In genomic region chr3:12706504-12707253, GRCh38 we compare ENCODE assay signal across 8 cellular contexts. TPM values are rescaled to one million over a fixed set of nuclear protein-coding genes. Genes with fewer than 3 reads are reported as not detected.
DNase-seq lines count a peak whose midpoint lies in the region; ATAC-seq and TF ChIP-seq lines count a peak whose summit lies in the region.

No MANE protein-coding gene starts in this region.

- no peak overlapping the region for H3K27ac ChIP-seq in stomach

- peak in 5 of 7 experiments; percentile 25 to 75 (median 51) for TF ChIP-seq CTCF in stomach (IDR thresholded peaks at IDR 0.05)

- H3K4me1 ChIP-seq in stomach, result no peaks in the 10 kb centered on the region

- H3K9me3 Mint-ChIP-seq in effector memory CD8-positive, alpha-beta T cell, result no peaks in the 10 kb centered on the region
- H3K9me3 Mint-ChIP-seq in naive thymus-derived CD8-positive, alpha-beta T cell, result no peaks in the 10 kb centered on the region

- POLR2A ChIA-PET in naive thymus-derived CD8-positive, alpha-beta T cell (lab: Charles Lee), result no interaction called here

- H3K4me3 Mint-ChIP-seq in effector memory CD8-positive, alpha-beta T cell, result no peak overlapping the region
- no peak overlapping the region for H3K4me3 Mint-ChIP-seq in naive thymus-derived CD8-positive, alpha-beta T cell

- H3K27me3 Mint-ChIP-seq in effector memory CD8-positive, alpha-beta T cell, result peaks cover 16 to 28% of the 10 kb centered on the region in 2 donors
- H3K27me3 Mint-ChIP-seq in naive thymus-derived CD8-positive, alpha-beta T cell, result peaks cover 0 to 14% (median 7%) of the 10 kb centered on the region in 5 donors

- no peaks in the 10 kb centered on the region for H3K4me1 Mint-ChIP-seq in effector memory CD8-positive, alpha-beta T cell (ENCODE audit: low read depth in 2 of 2)
- H3K4me1 Mint-ChIP-seq in naive thymus-derived CD8-positive, alpha-beta T cell, result peaks cover 0 to 4% (median 0%) of the 10 kb centered on the region in 4 donors

- DNase-seq in Ammon's horn (ENCODE audit: low spot score), result peak; percentile 63
- DNase-seq in NCI-H69 (lab: John Stamatoyannopoulos, UW), result peak; percentile 65
- DNase-seq in activated CD4-positive, alpha-beta T cell treated with anti-CD3 and anti-CD28 coated beads, Interleukin-2, amount 50 U/mL, for 24 hours (ENCODE audit: low read depth in 1 of 2, low spot score in 1 of 2), result peak; percentile 6 to 47
- DNase-seq in effector memory CD8-positive, alpha-beta T cell, result peak; percentile 43 to 57 (median 50)
- DNase-seq in naive thymus-derived CD8-positive, alpha-beta T cell, result peak; percentile 7 to 75 (median 54)
- peak; percentile 71 for DNase-seq in stomach

- no peak overlapping the region for H3K4me3 ChIP-seq in stomach

- H3K27me3 ChIP-seq in stomach, result no peaks in the 10 kb centered on the region

- no peaks in the 10 kb centered on the region for H3K36me3 Mint-ChIP-seq in effector memory CD8-positive, alpha-beta T cell (ENCODE audit: insufficient read depth)
- H3K36me3 Mint-ChIP-seq in naive thymus-derived CD8-positive, alpha-beta T cell, result no peaks in the 10 kb centered on the region

- TF ChIP-seq EP300 in stomach (IDR thresholded peaks at IDR 0.05), result no peak

- H3K36me3 ChIP-seq in stomach, result no peaks in the 10 kb centered on the region

- no peak overlapping the region for H3K27ac Mint-ChIP-seq in effector memory CD8-positive, alpha-beta T cell
- no peak overlapping the region for H3K27ac Mint-ChIP-seq in naive thymus-derived CD8-positive, alpha-beta T cell

- no peak for TF ChIP-seq POLR2A in stomach (IDR thresholded peaks at IDR 0.05)

- WGBS in stomach, 5 donors, result 75 to 92% (median 85%) methylated on average over 2 of the region's 2 CpGs

- no peaks in the 10 kb centered on the region for H3K9me3 ChIP-seq in stomach

- ATAC-seq in GM18870 (IDR thresholded peaks at IDR 0.05; ENCODE audit: unreplicated experiment) (peak; percentile 81), HG03280 (IDR thresholded peaks at IDR 0.05; ENCODE audit: unreplicated experiment) (peak; percentile 81)
- peak; percentile 99 for ATAC-seq in effector memory CD8-positive, alpha-beta T cell (replicated peaks)
- ATAC-seq in naive thymus-derived CD8-positive, alpha-beta T cell, result peak; percentile 99

- intact Hi-C loops in stomach (cut with DNase I; ENCODE audit: low total_unique reads), result no loop called here

RNA-seq across cellular contexts. Expression of gene RAF1, which starts 42.8 kb away (rescaled TPM):
- total RNA-seq in naive thymus-derived CD8-positive, alpha-beta T cell, result 100 to 1,000 TPM; 137 to 142 TPM
- 10 to 100 TPM; 49.4 to 75.1 (median 54.2) TPM for polyA plus RNA-seq in naive thymus-derived CD8-positive, alpha-beta T cell
- total RNA-seq in stomach, result 100 to 1,000 TPM in 3 of 5 donors, 10 to 100 TPM in 2; 51.0 to 156 (median 113) TPM
- 10 to 100 TPM; 36.7 to 54.1 (median 46.3) TPM for polyA plus RNA-seq in stomach

RNA-seq across cellular contexts. Expression of gene TMEM40, which starts 52.4 kb away (rescaled TPM):
- not detected for total RNA-seq in naive thymus-derived CD8-positive, alpha-beta T cell
- polyA plus RNA-seq in naive thymus-derived CD8-positive, alpha-beta T cell, result not detected
- total RNA-seq in stomach, result not detected
- polyA plus RNA-seq in stomach, result 100 to 1,000 TPM in 1 of 3 donors, not detected in 2; 141 TPM
